27 cellular contexts compared by ENCODE assay signal in the genomic region with DNA sequence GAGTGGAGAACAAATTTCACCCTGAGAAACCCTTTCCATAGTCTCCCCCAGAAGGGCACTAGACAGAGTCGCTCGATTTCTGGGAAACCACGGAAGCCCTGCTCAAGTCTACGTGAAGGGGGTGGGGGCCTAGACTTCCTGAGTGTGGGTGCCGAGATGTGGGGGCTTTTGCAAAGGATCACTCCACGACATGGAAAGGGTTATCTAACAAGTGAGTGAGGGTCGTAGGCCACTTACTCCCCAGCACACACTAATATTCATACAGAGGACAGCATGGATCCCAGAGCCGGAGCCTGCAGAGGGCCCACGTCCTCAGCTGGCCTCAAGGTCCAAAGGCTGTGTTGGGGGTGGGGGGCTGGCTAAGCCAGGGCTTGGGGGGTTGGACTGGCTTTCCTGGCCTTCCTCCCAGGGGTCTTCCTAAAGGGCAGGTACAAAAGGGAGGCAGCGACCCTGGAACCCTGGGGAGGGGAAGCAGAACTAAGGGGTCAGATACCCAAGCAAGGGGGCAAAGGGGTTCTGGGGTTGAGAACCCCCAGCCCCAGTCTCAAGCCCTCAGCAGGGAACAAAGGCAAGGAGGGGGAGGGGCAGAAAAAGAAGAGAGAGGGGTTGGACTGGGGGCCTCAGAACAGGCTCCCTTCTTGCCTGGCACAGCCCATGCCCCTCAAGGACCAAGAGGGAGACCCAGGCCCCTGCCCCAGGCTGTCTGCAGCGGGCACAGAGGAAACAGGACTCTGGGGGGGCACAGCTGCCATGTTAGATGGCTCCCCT. TPM values are rescaled to one million over a fixed set of nuclear protein-coding genes. Genes with fewer than 3 reads are reported as not detected.
"Had no signal": no experiment of that assay in that cellular context is flagged by ENCODE, and none has a peak within 500 bp of the region (broad histone marks: within the 10 kb centered on the region; RNA-seq: fewer than 3 reads in every experiment).

No MANE protein-coding gene starts in this region.

- H3K9me3 Mint-ChIP-seq: activated CD4-positive, alpha-beta T cell treated with anti-CD3 and anti-CD28 coated beads, Interleukin-2, amount 10 ng/mL, durations not matched to agents 7 days and 5 days; activated naive CD4-positive, alpha-beta T cell treated with anti-CD3 and anti-CD28 coated beads, Interleukin-2, amount 50 U/mL, for 24 hours; activated T-cell treated with anti-CD3 and anti-CD28 coated beads, Interleukin-2, amount 50 U/mL, for 72 hours; immature natural killer cell had no signal

- H3K27ac ChIP-seq: ascending aorta, gastrocnemius medialis, left ventricle myocardium inferior, neutrophil, parathyroid adenoma, spleen, thoracic aorta, upper lobe of right lung had no signal

- DNase-seq: activated B cell treated with CpG ODN at 0.5 μM for 24 hours; activated CD4-positive, alpha-beta T cell treated with anti-CD3 and anti-CD28 coated beads, Interleukin-2, amount 10 ng/mL, durations not matched to agents 7 days and 5 days; activated CD8-positive, alpha-beta memory T cell treated with anti-CD3 and anti-CD28 coated beads for 24 hours; activated gamma-delta T cell; activated T-cell treated with anti-CD3 and anti-CD28 coated beads, Interleukin-2, amount 50 U/mL, for 72 hours; effector CD4-positive, alpha-beta T cell; gastrocnemius medialis; head of caudate nucleus; immature natural killer cell; kidney glomerular epithelial cell; left ventricle myocardium inferior; mammary epithelial cell; spleen; stimulated activated CD4-positive, alpha-beta T cell treated with anti-CD3 and anti-CD28 coated beads, Interleukin-4, amount 100 ng/mL, for 4 hours; upper lobe of right lung had no signal

- H3K9me3 ChIP-seq: ascending aorta, gastrocnemius medialis, left ventricle myocardium inferior, neutrophil, thoracic aorta, upper lobe of right lung had no signal

- H3K4me1 ChIP-seq: ascending aorta, gastrocnemius medialis, parathyroid adenoma, upper lobe of right lung had no signal

- H3K79me2 ChIP-seq: parathyroid adenoma had no signal

- ATAC-seq: activated T-cell treated with anti-CD3 and anti-CD28 coated beads, Interleukin-2, amount 50 U/mL, for 72 hours; esophagus mucosa; gastrocnemius medialis; stimulated activated memory B cell treated with anti-CD40 and anti-IgM and Interleukin-4, amounts not matched to agents 10 μg/mL and 1 μg/mL and 100 μg/mL, for 72 hours; upper lobe of right lung had no signal

- H3K4me3 ChIP-seq: gastrocnemius medialis, spleen, thoracic aorta, upper lobe of right lung had no signal

- H2AFZ ChIP-seq: parathyroid adenoma had no signal

- H3K36me3 Mint-ChIP-seq: activated naive CD4-positive, alpha-beta T cell treated with anti-CD3 and anti-CD28 coated beads, Interleukin-2, amount 50 U/mL, for 24 hours; immature natural killer cell had no signal

- H3K27ac Mint-ChIP-seq: activated B cell treated with CpG ODN at 0.5 μM for 24 hours; activated naive CD4-positive, alpha-beta T cell treated with anti-CD3 and anti-CD28 coated beads, Interleukin-2, amount 50 U/mL, for 24 hours; activated T-cell treated with anti-CD3 and anti-CD28 coated beads, Interleukin-2, amount 50 U/mL, for 72 hours; immature natural killer cell; stimulated activated memory B cell treated with anti-CD40 and anti-IgM and Interleukin-4, amounts not matched to agents 10 μg/mL and 1 μg/mL and 100 μg/mL, for 72 hours had no signal

- H3K9ac ChIP-seq: parathyroid adenoma had no signal

- H3K4me3 Mint-ChIP-seq: activated B cell treated with CpG ODN at 0.5 μM for 24 hours; activated CD4-positive, alpha-beta T cell treated with anti-CD3 and anti-CD28 coated beads, Interleukin-2, amount 10 ng/mL, durations not matched to agents 7 days and 5 days; activated naive CD4-positive, alpha-beta T cell treated with anti-CD3 and anti-CD28 coated beads, Interleukin-2, amount 50 U/mL, for 24 hours; activated T-cell treated with anti-CD3 and anti-CD28 coated beads, Interleukin-2, amount 50 U/mL, for 72 hours; immature natural killer cell; stimulated activated memory B cell treated with anti-CD40 and anti-IgM and Interleukin-4, amounts not matched to agents 10 μg/mL and 1 μg/mL and 100 μg/mL, for 72 hours had no signal

- H3K4me1 Mint-ChIP-seq: activated CD4-positive, alpha-beta T cell treated with anti-CD3 and anti-CD28 coated beads, Interleukin-2, amount 10 ng/mL, durations not matched to agents 7 days and 5 days; immature natural killer cell had no signal

- H3K36me3 ChIP-seq: ascending aorta, gastrocnemius medialis, left ventricle myocardium inferior, neutrophil, spleen, thoracic aorta, upper lobe of right lung had no signal

RNA-seq across cellular contexts. Expression of a gene that starts 1.6 kb away (rescaled TPM):
- total RNA-seq: activated B cell treated with CpG ODN at 0.5 μM for 24 hours; activated CD4-positive, alpha-beta T cell treated with anti-CD3 and anti-CD28 coated beads, Interleukin-2, amount 10 ng/mL, durations not matched to agents 7 days and 5 days; activated T-cell treated with anti-CD3 and anti-CD28 coated beads, Interleukin-2, amount 50 U/mL, for 72 hours; ascending aorta; bronchial epithelial cell; esophagus mucosa; gastrocnemius medialis; left ventricle myocardium inferior; mammary epithelial cell; mononuclear cell; renal cortical epithelial cell; spleen; T-helper 2 cell treated with Interferon-gamma antibody and Interleukin-4, amounts not matched to agents 100 ng/mL and 5 ng/mL, for 36 hours; upper lobe of right lung had no signal
- polyA plus RNA-seq: adipose tissue, immature natural killer cell, mammary epithelial cell, spleen had no signal
